In the genomic region with DNA sequence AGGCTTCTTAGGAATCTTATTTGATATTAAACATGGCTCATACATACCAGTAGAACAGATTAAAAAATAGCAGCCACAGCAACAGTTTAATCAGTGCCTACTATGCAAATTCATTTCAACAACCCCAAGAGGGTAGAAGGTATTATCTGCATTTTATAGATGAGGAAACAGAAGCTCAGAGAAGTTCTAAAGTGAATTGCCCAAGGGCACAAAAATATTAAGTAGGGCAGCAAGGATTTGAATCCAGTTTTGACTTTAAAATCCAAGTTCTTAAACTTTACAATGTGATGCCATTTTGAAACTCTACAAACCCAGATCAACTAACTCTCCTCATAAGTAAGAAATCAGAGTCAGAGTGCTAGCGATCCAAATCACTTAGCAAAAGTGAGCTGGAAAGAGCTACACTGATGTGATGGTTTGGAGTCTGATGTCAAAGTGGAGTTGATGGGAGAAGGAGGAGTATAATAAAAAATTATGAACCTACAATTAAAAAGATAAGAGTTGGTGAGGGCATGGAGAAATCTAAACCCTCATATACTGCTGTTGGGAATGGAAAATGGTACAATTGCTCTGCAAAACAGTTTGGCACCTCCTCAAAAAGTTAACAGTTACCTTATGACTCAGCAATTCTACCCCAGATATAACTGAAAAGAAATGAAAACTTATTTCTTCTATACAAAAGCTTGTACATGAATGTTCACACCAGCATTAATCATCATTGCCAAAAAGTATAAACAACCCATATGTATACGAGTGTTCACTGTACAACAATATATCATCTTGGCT, we compare ENCODE assay signal across 1 cellular context.
TF ChIP-seq lines count a peak whose summit lies in the region.

No MANE protein-coding gene starts in this region.

TF ChIP-seq in H1, 55 proteins besides CTCF, POLR2A, EP300 and RAD21:
- TF ChIP-seq BACH1 (IDR thresholded peaks at IDR 0.05; ENCODE audit: low read length) (peak; percentile 39; the same call in 1 of the 2 replicates), NANOG (IDR thresholded peaks at IDR 0.05; ENCODE audit: insufficient read depth, low read depth, low read length, poor library complexity, severe bottlenecking) (no peak)
TF ChIP-seq in H1: peak in this region for 1.
